32 cellular contexts compared by ENCODE assay signal in genomic region chr1:65568285-65568684, GRCh38.
DNase-seq lines count a peak whose midpoint lies in the region; ATAC-seq, FAIRE-seq and TF ChIP-seq lines count a peak whose summit lies in the region.
"Had no signal": no experiment of that assay in that cellular context is flagged by ENCODE, and none has a peak within 500 bp of the region (broad histone marks: within the 10 kb centered on the region; RNA-seq: fewer than 3 reads in every experiment).

No MANE protein-coding gene starts in this region.

- H3K36me3 ChIP-seq in HEK293 (ENCODE audit: control insufficient read depth in 2 of 2, insufficient read depth in 1 of 2, low read length in 2 of 2) (no peaks in the 10 kb centered on the region; a peak in 1 of 3 replicates), K562 (ENCODE audit: control insufficient read depth, insufficient read depth, low read length) (peaks cover 58% of the 10 kb centered on the region)
- H3K36me3 ChIP-seq: BE2C; BLaER1; BLaER1 treated with 17β-estradiol and CSF1 and Interleukin-3, amounts not matched to agents 10 nM and 100 nM had no signal

- no peak overlapping the region for H3K4me2 ChIP-seq in K562 (ENCODE audit: insufficient read depth, low read length)
- H3K4me2 ChIP-seq: A549; BLaER1; BLaER1 treated with 17β-estradiol and CSF1 and Interleukin-3, amounts not matched to agents 10 nM and 100 nM had no signal

- CTCF ChIA-PET in HEK293 (lab: Yijun Ruan, JAX) = no interaction called here
- CTCF ChIA-PET in K562 (lab: Yijun Ruan, JAX; ENCODE audit: low intra/inter-chr PET ratio) = no interaction called here

- peaks cover 16% of the 10 kb centered on the region; the same call in 2 of the 3 replicates for H3K79me2 ChIP-seq in K562 (ENCODE audit: control insufficient read depth, insufficient read depth, low read length)

- no peak for TF ChIP-seq RAD21 in K562 (CRISPR knock-in tag; conservative IDR thresholded peaks at IDR 0.05 in 1 of 2, IDR thresholded peaks at IDR 0.05 in 1 of 2)

- no peak for ATAC-seq in K562
- no peak for ATAC-seq in naive thymus-derived CD8-positive, alpha-beta T cell
- ATAC-seq: A549; CD8-positive, alpha-beta T cell had no signal

- H3K9me1 ChIP-seq in K562 (ENCODE audit: control insufficient read depth, insufficient read depth, low read length) = no peaks in the 10 kb centered on the region

- H3K27me3 Mint-ChIP-seq in naive thymus-derived CD8-positive, alpha-beta T cell = peaks cover 0 to 2% (median 0%) of the 10 kb centered on the region in 5 donors
- H3K27me3 Mint-ChIP-seq: B cell; CD4-positive, alpha-beta memory T cell; CD4-positive, alpha-beta T cell; CD4-positive, CD25-positive, alpha-beta regulatory T cell; CD8-positive, alpha-beta memory T cell had no signal

- no peak for TF ChIP-seq EP300 in K562 (IDR thresholded peaks at IDR 0.05; ENCODE audit: low read length)

- H3K4me3 ChIP-seq in HEK293 (ENCODE audit: low read depth, low read length) = no peak overlapping the region
- no peak overlapping the region for H3K4me3 ChIP-seq in K562
- H3K4me3 ChIP-seq: A549; BLaER1; BLaER1 treated with 17β-estradiol and CSF1 and Interleukin-3, amounts not matched to agents 10 nM and 100 nM had no signal

- no peak overlapping the region for H3K27ac Mint-ChIP-seq in naive thymus-derived CD8-positive, alpha-beta T cell
- H3K27ac Mint-ChIP-seq: B cell; CD14-positive monocyte; CD4-positive, alpha-beta memory T cell; CD4-positive, alpha-beta T cell; CD4-positive, CD25-positive, alpha-beta regulatory T cell; CD8-positive, alpha-beta memory T cell; CD8-positive, alpha-beta T cell had no signal

- no peaks in the 10 kb centered on the region for H4K20me1 ChIP-seq in K562 (replicated peaks; ENCODE audit: control insufficient read depth, insufficient read depth, low read length)
- H4K20me1 ChIP-seq: BLaER1; BLaER1 treated with 17β-estradiol and CSF1 and Interleukin-3, amounts not matched to agents 10 nM and 100 nM had no signal

- no peaks in the 10 kb centered on the region for H3K4me1 ChIP-seq in HEK293 (ENCODE audit: control insufficient read depth, insufficient read depth, low read length)
- peaks cover 5 to 6% of the 10 kb centered on the region in 2 experiments; a peak in 3 of 5 replicates for H3K4me1 ChIP-seq in K562 (replicated peaks in 1 of 2; ENCODE audit: control insufficient read depth in 2 of 2, insufficient read depth in 2 of 2, low read length in 2 of 2)
- H3K4me1 ChIP-seq: A549; BE2C; BLaER1; BLaER1 treated with 17β-estradiol and CSF1 and Interleukin-3, amounts not matched to agents 10 nM and 100 nM; Caco-2 had no signal

- no peaks in the 10 kb centered on the region for H3K4me1 Mint-ChIP-seq in naive thymus-derived CD8-positive, alpha-beta T cell
- H3K4me1 Mint-ChIP-seq: B cell; CD14-positive monocyte; CD4-positive, alpha-beta memory T cell; CD4-positive, CD25-positive, alpha-beta regulatory T cell; CD8-positive, alpha-beta memory T cell had no signal

- POLR2A ChIA-PET in HEK293 (lab: Yijun Ruan, JAX) (no interaction called here), K562 (lab: Yijun Ruan, JAX) (no interaction called here)
- POLR2A ChIA-PET in naive thymus-derived CD8-positive, alpha-beta T cell (lab: Charles Lee) = no interaction called here

- H3K27ac ChIP-seq in HEK293 (ENCODE audit: extremely low read depth, low read depth, low read length) = no peak overlapping the region
- no peak overlapping the region for H3K27ac ChIP-seq in K562 (ENCODE audit: extremely low read depth, low read depth, low read length)
- H3K27ac ChIP-seq: 22Rv1; A549; BLaER1; BLaER1 treated with 17β-estradiol and CSF1 and Interleukin-3, amounts not matched to agents 10 nM and 100 nM; C4-2B had no signal

- no peak for DNase-seq in K562 (ENCODE audit: extremely low read depth in 1 of 4, low spot score in 3 of 4)
- no peak for DNase-seq in ACHN
- DNase-seq in naive thymus-derived CD8-positive, alpha-beta T cell = no peak
- DNase-seq: 8988T; AML-193; BE2C; C1 segment of cervical spinal cord; Caco-2; Calu3; CD4-positive, alpha-beta memory T cell; CD4-positive, alpha-beta T cell; CD4-positive, CD25-positive, alpha-beta regulatory T cell; CD8-positive, alpha-beta memory T cell; CD8-positive, alpha-beta T cell; COR-L47; DMS 273 treated with DMSO at 0.1 percent for 48 hours; DMS153; DMS53; DMS79; DMS79 treated with DMSO at 0.1 percent for 48 hours; DND-41; EL had no signal

- no peak overlapping the region for H3K9ac ChIP-seq in K562 (ENCODE audit: insufficient read depth in 1 of 2, low read depth in 2 of 2, low read length in 2 of 2)
- H3K9ac ChIP-seq: BLaER1; BLaER1 treated with 17β-estradiol and CSF1 and Interleukin-3, amounts not matched to agents 10 nM and 100 nM had no signal

- BruUV-seq in K562 (replicated peaks; lab: Mats Ljungman, UMichigan) = no TSS peak

- peaks cover 0 to 23% (median 13%) of the 10 kb centered on the region in 9 donors for H3K9me3 Mint-ChIP-seq in naive thymus-derived CD8-positive, alpha-beta T cell

- no peaks in the 10 kb centered on the region for H3K9me3 ChIP-seq in HEK293 (ENCODE audit: control insufficient read depth, insufficient read depth, low read depth, low read length)
- H3K9me3 ChIP-seq in K562 (replicated peaks; ENCODE audit: control insufficient read depth, insufficient read depth, low read depth, low read length) = no peaks in the 10 kb centered on the region
- H3K9me3 ChIP-seq: A549, BE2C, BLaER1, Caco-2 had no signal

- H3K4me3 Mint-ChIP-seq in naive thymus-derived CD8-positive, alpha-beta T cell = no peak overlapping the region
- H3K4me3 Mint-ChIP-seq: B cell; CD14-positive monocyte; CD4-positive, alpha-beta memory T cell; CD4-positive, alpha-beta T cell; CD4-positive, CD25-positive, alpha-beta regulatory T cell; CD8-positive, alpha-beta memory T cell; CD8-positive, alpha-beta T cell had no signal

- TF ChIP-seq CTCF in HEK293 (tag by site-specific recombination; IDR thresholded peaks at IDR 0.05) (no peak), K562 (IDR thresholded peaks at IDR 0.05 in 2 of 3, conservative IDR thresholded peaks at IDR 0.05 in 1 of 3; ENCODE audit: insufficient read depth in 2 of 3, low read depth in 1 of 3, low read length in 3 of 3) (no peak)

- 89% methylated on average over 3 of the region's 3 CpGs for WGBS in K562 (ENCODE audit: insufficient coverage, low coverage, missing lambda C conversion rate)

- peaks cover 8 to 28% (median 13%) of the 10 kb centered on the region in 3 donors for H3K36me3 Mint-ChIP-seq in naive thymus-derived CD8-positive, alpha-beta T cell
- H3K36me3 Mint-ChIP-seq: CD14-positive monocyte had no signal

- no peak for TF ChIP-seq POLR2A in K562 (conservative IDR thresholded peaks at IDR 0.05)

- FAIRE-seq in K562 (lab: Jason Lieb, UNC) = no peak
- FAIRE-seq: A204.1, A549, D721Med had no signal

- in situ Hi-C loops in K562 (cut with MboI) (no loop called here), ACHN (cut with HindIII; ENCODE audit: low pct_ligation_motif_present, low pct_unique_long_range_greater_than_20kb, low sequenced_read_pairs) (no loop called here)

- H2AFZ ChIP-seq in K562 (ENCODE audit: low read depth, low read length) = no peak overlapping the region

- H3K27me3 ChIP-seq in K562 (ENCODE audit: control insufficient read depth in 2 of 2, insufficient read depth in 2 of 2, low read length in 2 of 2) = no peaks in the 10 kb centered on the region
- H3K27me3 ChIP-seq: BE2C; BLaER1; BLaER1 treated with 17β-estradiol and CSF1 and Interleukin-3, amounts not matched to agents 10 nM and 100 nM had no signal

- intact Hi-C loops in K562 (cut with micrococcal nuclease) = no loop called here

TF ChIP-seq in HEK293, 187 proteins besides CTCF, POLR2A, EP300 and RAD21:
- TF ChIP-seq ZNF19 (tag by site-specific recombination; IDR thresholded peaks at IDR 0.05; ENCODE audit: low read depth) (no peak), ZNF146 (tag by site-specific recombination; IDR thresholded peaks at IDR 0.05) (peak; percentile 84), ZSCAN4 (tag by site-specific recombination; IDR thresholded peaks at IDR 0.05) (peak; percentile 57), ZBTB48 (tag by site-specific recombination; IDR thresholded peaks at IDR 0.05) (no peak)

TF ChIP-seq in K562, 482 proteins besides CTCF, POLR2A, EP300 and RAD21:
- TF ChIP-seq RBM25 (IDR thresholded peaks at IDR 0.05; ENCODE audit: low read depth, low read length, severe bottlenecking) = peak; percentile 8
- TF ChIP-seq CBX8 (IDR thresholded peaks at IDR 0.05; ENCODE audit: borderline replicate concordance, extremely low read depth, low read depth, low read length, poor library complexity, severe bottlenecking) = no peak
- no peak for TF ChIP-seq ETV6 (IDR thresholded peaks at IDR 0.05; ENCODE audit: borderline replicate concordance in 1 of 2, low read depth in 2 of 2, low read length in 1 of 2)
- no peak for TF ChIP-seq ETV6 (CRISPR knock-in tag; IDR thresholded peaks at IDR 0.05; ENCODE audit: borderline replicate concordance)
- peak; percentile 90 for TF ChIP-seq ZNF146 (CRISPR knock-in tag; IDR thresholded peaks at IDR 0.05; ENCODE audit: unreplicated experiment)
- TF ChIP-seq MAFG (tag; conservative IDR thresholded peaks at IDR 0.05) = no peak
- TF ChIP-seq BCOR (IDR thresholded peaks at IDR 0.05) = peak; percentile 50; the same call in 1 of the 2 replicates
- no peak for TF ChIP-seq RNF219 (CRISPR knock-in tag; IDR thresholded peaks at IDR 0.05)

Comparison
In these comparisons a context has a peak if more than half of its experiments do, and no peak if none do; other contexts are left out.
1. Of the 44 proteins assayed by ChIP-seq in both K562 and HEK293: peak only in K562: none; only in HEK293: none; in both: ZNF146; in neither: 43.